20 cellular contexts compared by ENCODE assay signal in genomic region chr12:50097952-50098351, GRCh38. TPM values are rescaled to one million over a fixed set of nuclear protein-coding genes. Genes with fewer than 3 reads are reported as not detected.
DNase-seq lines count a peak whose midpoint lies in the region; ATAC-seq, FAIRE-seq and TF ChIP-seq lines count a peak whose summit lies in the region.
"Had no signal": no experiment of that assay in that cellular context is flagged by ENCODE, and none has a peak within 500 bp of the region (broad histone marks: within the 10 kb centered on the region; RNA-seq: fewer than 3 reads in every experiment).

No MANE protein-coding gene starts in this region.

- H3K9me3 ChIP-seq in HEK293 (ENCODE audit: control insufficient read depth, insufficient read depth, low read depth, low read length) (no peaks in the 10 kb centered on the region), spleen (no peaks in the 10 kb centered on the region), pancreas (no peaks in the 10 kb centered on the region)
- H3K9me3 ChIP-seq: BLaER1, Caco-2, HAP-1 had no signal

- H3K36me3 Mint-ChIP-seq in activated T-helper 17 cell treated with anti-CD3 and anti-CD28 coated beads, Interleukin-2, amount 50 U/mL, for 72 hours (ENCODE audit: low read depth), result peaks cover 88% of the 10 kb centered on the region
- H3K36me3 Mint-ChIP-seq in endothelial cell (ENCODE audit: low read depth, unreplicated experiment), result peaks cover 52% of the 10 kb centered on the region

- no peak overlapping the region for H3K4me3 ChIP-seq in HEK293 (ENCODE audit: low read depth, low read length)
- H3K4me3 ChIP-seq in spleen, result no peak overlapping the region
- no peak overlapping the region for H3K4me3 ChIP-seq in pancreas
- H3K4me3 ChIP-seq: BLaER1, GM23338, HAP-1 had no signal

- POLR2A ChIA-PET in HEK293 (lab: Yijun Ruan, JAX), result no interaction called here

- ATAC-seq in activated T-helper 17 cell treated with anti-CD3 and anti-CD28 coated beads, Interleukin-2, amount 50 U/mL, for 72 hours (replicated peaks), result no peak
- ATAC-seq in pancreas, result no peak
- no peak for ATAC-seq in GM19463 (IDR thresholded peaks at IDR 0.05; ENCODE audit: unreplicated experiment)
- ATAC-seq: GM23338, HepG2 had no signal

- H3K27ac ChIP-seq in HEK293 (ENCODE audit: extremely low read depth, low read depth, low read length) (no peak overlapping the region), spleen (no peak overlapping the region), pancreas (no peak overlapping the region)
- H3K27ac ChIP-seq: BLaER1 had no signal

- DNase-seq in endothelial cell (ENCODE audit: low spot score) (no peak), spleen (peak; percentile 2), pancreas (no peak)
- no peak for DNase-seq in stimulated activated CD4-positive, alpha-beta T cell treated with anti-CD3 and anti-CD28 coated beads, Interleukin-4, amount 100 ng/mL, for 4 hours
- DNase-seq: 8988T; AML-193; Caco-2; CD8-positive, alpha-beta memory T cell; DND-41; GDM1; HFFc6 had no signal

- H3K4me3 Mint-ChIP-seq in activated T-helper 17 cell treated with anti-CD3 and anti-CD28 coated beads, Interleukin-2, amount 50 U/mL, for 72 hours, result no peak overlapping the region
- H3K4me3 Mint-ChIP-seq in endothelial cell (ENCODE audit: unreplicated experiment), result peak overlapping the region; percentile 22
- H3K4me3 Mint-ChIP-seq: CD8-positive, alpha-beta memory T cell; GM23338; HFFc6 had no signal

- intact Hi-C loops in spleen (cut with DNase I; ENCODE audit: low total_unique reads), result no loop called here
- intact Hi-C loops in pancreas (cut with DNase I), result loop anchor here in 1 of 3 donors (10.0 kb wide), 1 partner anchor 77 kb away; no protein-coding TSS in a partner anchor

- no peak for TF ChIP-seq CTCF in HEK293 (tag by site-specific recombination; IDR thresholded peaks at IDR 0.05)
- no peak for TF ChIP-seq CTCF in endothelial cell (IDR thresholded peaks at IDR 0.05; ENCODE audit: unreplicated experiment)
- no peak for TF ChIP-seq CTCF in spleen (IDR thresholded peaks at IDR 0.05 in 8 of 11, conservative IDR thresholded peaks at IDR 0.05 in 3 of 11)
- no peak for TF ChIP-seq CTCF in pancreas (IDR thresholded peaks at IDR 0.05)

- H3K4me1 Mint-ChIP-seq in activated T-helper 17 cell treated with anti-CD3 and anti-CD28 coated beads, Interleukin-2, amount 50 U/mL, for 72 hours, result no peaks in the 10 kb centered on the region
- H3K4me1 Mint-ChIP-seq in endothelial cell (ENCODE audit: unreplicated experiment), result no peaks in the 10 kb centered on the region
- H3K4me1 Mint-ChIP-seq: CD8-positive, alpha-beta memory T cell had no signal

- WGBS in spleen, 5 donors, result 85 to 95% (median 94%) methylated on average over 6 of the region's 6 CpGs
- 88% methylated on average over 6 of the region's 6 CpGs for WGBS in pancreas, 2 donors

- no peak for TF ChIP-seq POLR2A in spleen (IDR thresholded peaks at IDR 0.05)

- H3K27me3 Mint-ChIP-seq in activated T-helper 17 cell treated with anti-CD3 and anti-CD28 coated beads, Interleukin-2, amount 50 U/mL, for 72 hours, result no peaks in the 10 kb centered on the region
- H3K27me3 Mint-ChIP-seq in endothelial cell (ENCODE audit: unreplicated experiment), result peaks cover 2% of the 10 kb centered on the region
- H3K27me3 Mint-ChIP-seq: CD8-positive, alpha-beta memory T cell had no signal

- H3K4me1 ChIP-seq in HEK293 (ENCODE audit: control insufficient read depth, insufficient read depth, low read length), result no peaks in the 10 kb centered on the region
- H3K4me1 ChIP-seq in spleen, result no peaks in the 10 kb centered on the region
- no peaks in the 10 kb centered on the region for H3K4me1 ChIP-seq in pancreas
- H3K4me1 ChIP-seq: HAP-1 had no signal

- H3K36me3 ChIP-seq in HEK293 (ENCODE audit: control insufficient read depth in 2 of 2, insufficient read depth in 1 of 2, low read length in 2 of 2) (peaks cover 44 to 88% of the 10 kb centered on the region in 2 experiments), spleen (peaks cover 18 to 99% (median 85%) of the 10 kb centered on the region in 6 donors), pancreas (peaks cover 8 to 66% (median 50%) of the 10 kb centered on the region in 3 donors)

- CTCF ChIA-PET in HEK293 (lab: Yijun Ruan, JAX), result interaction anchor here (2.1 kb wide), 1 partner anchor 9 kb away, joined by 10 read pairs; no protein-coding TSS in a partner anchor

- no peaks in the 10 kb centered on the region for H3K27me3 ChIP-seq in spleen (replicated peaks in 1 of 7)
- H3K27me3 ChIP-seq in pancreas, result no peaks in the 10 kb centered on the region
- H3K27me3 ChIP-seq: BLaER1 had no signal

- peak overlapping the region; percentile 26 for H3K27ac Mint-ChIP-seq in activated T-helper 17 cell treated with anti-CD3 and anti-CD28 coated beads, Interleukin-2, amount 50 U/mL, for 72 hours
- no peak overlapping the region for H3K27ac Mint-ChIP-seq in endothelial cell (ENCODE audit: unreplicated experiment)
- H3K27ac Mint-ChIP-seq: CD8-positive, alpha-beta memory T cell; GM23338; HFFc6 had no signal

- H3K9me3 Mint-ChIP-seq in activated T-helper 17 cell treated with anti-CD3 and anti-CD28 coated beads, Interleukin-2, amount 50 U/mL, for 72 hours, result no peaks in the 10 kb centered on the region
- H3K9me3 Mint-ChIP-seq in endothelial cell (ENCODE audit: unreplicated experiment), result no peaks in the 10 kb centered on the region
- H3K9me3 Mint-ChIP-seq: CD8-positive, alpha-beta memory T cell; GM23338; HFFc6 had no signal

- FAIRE-seq in pancreas (lab: Jason Lieb, UNC), result no peak
- FAIRE-seq: GM12892, HepG2, HTR-8/SVneo had no signal

TF ChIP-seq in HEK293, 187 proteins besides CTCF, POLR2A, EP300 and RAD21 (continues in another document):
- TF ChIP-seq, protein P1, sequence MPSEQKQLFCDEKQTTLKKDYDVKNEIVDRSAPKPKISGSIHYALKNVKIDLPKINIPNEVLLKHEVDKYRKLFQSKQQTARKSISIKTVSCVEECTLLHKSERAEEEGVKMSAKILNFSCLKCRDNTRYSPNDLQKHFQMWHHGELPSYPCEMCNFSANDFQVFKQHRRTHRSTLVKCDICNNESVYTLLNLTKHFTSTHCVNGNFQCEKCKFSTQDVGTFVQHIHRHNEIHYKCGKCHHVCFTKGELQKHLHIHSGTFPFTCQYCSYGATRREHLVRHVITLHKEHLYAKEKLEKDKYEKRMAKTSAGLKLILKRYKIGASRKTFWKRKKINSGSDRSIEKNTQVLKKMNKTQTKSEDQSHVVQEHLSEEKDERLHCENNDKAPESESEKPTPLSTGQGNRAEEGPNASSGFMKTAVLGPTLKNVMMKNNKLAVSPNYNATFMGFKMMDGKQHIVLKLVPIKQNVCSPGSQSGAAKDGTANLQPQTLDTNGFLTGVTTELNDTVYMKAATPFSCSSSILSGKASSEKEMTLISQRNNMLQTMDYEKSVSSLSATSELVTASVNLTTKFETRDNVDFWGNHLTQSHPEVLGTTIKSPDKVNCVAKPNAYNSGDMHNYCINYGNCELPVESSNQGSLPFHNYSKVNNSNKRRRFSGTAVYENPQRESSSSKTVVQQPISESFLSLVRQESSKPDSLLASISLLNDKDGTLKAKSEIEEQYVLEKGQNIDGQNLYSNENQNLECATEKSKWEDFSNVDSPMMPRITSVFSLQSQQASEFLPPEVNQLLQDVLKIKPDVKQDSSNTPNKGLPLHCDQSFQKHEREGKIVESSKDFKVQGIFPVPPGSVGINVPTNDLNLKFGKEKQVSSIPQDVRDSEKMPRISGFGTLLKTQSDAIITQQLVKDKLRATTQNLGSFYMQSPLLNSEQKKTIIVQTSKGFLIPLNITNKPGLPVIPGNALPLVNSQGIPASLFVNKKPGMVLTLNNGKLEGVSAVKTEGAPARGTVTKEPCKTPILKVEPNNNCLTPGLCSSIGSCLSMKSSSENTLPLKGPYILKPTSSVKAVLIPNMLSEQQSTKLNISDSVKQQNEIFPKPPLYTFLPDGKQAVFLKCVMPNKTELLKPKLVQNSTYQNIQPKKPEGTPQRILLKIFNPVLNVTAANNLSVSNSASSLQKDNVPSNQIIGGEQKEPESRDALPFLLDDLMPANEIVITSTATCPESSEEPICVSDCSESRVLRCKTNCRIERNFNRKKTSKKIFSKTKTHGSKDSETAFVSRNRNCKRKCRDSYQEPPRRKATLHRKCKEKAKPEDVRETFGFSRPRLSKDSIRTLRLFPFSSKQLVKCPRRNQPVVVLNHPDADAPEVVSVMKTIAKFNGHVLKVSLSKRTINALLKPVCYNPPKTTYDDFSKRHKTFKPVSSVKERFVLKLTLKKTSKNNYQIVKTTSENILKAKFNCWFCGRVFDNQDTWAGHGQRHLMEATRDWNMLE (tag by site-specific recombination; conservative IDR thresholded peaks at IDR 0.05; ENCODE audit: low read depth), result no peak
- TF ChIP-seq ZNF610 (tag by site-specific recombination; IDR thresholded peaks at IDR 0.05; ENCODE audit: borderline replicate concordance) (no peak), SCRT1 (tag by site-specific recombination; IDR thresholded peaks at IDR 0.05; ENCODE audit: borderline replicate concordance) (peak; percentile 71; the same call in 1 of the 2 replicates)

RNA-seq across cellular contexts. Expression of gene GPD1, which starts 5.9 kb away (rescaled TPM):
- under 1 TPM in 1 of 2 donors, not detected in 1; 0.35 TPM for total RNA-seq in activated T-helper 17 cell treated with anti-CD3 and anti-CD28 coated beads, Interleukin-2, amount 50 U/mL, for 72 hours
- not detected for total RNA-seq in endothelial cell (ENCODE audit: unreplicated experiment)
- under 1 TPM in 6 of 7 donors, not detected in 1; 0.13 to 0.79 (median 0.45) TPM for total RNA-seq in spleen
- polyA plus RNA-seq in spleen, result under 1 TPM; 0.44 to 0.72 (median 0.48) TPM
- 10 to 100 TPM in 1 of 6 donors, 1 to 10 TPM in 1, under 1 TPM in 4; 0.75 to 14.2 (median 0.90) TPM for total RNA-seq in pancreas
- polyA plus RNA-seq in pancreas, result 10 to 100 TPM in 1 of 2 donors, 1 to 10 TPM in 1; 8.4 to 11.3 TPM
- polyA plus RNA-seq: CD8-positive, alpha-beta memory T cell had no signal

RNA-seq across cellular contexts. Expression of gene SMARCD1, which starts 12.8 kb away (rescaled TPM):
- total RNA-seq in activated T-helper 17 cell treated with anti-CD3 and anti-CD28 coated beads, Interleukin-2, amount 50 U/mL, for 72 hours, result 10 to 100 TPM; 29.4 to 57.3 TPM
- total RNA-seq in endothelial cell (ENCODE audit: unreplicated experiment) (101 TPM), spleen (10 to 100 TPM; 47.3 to 85.7 (median 60.3) TPM), pancreas (10 to 100 TPM; 13.7 to 22.8 (median 15.4) TPM)
- polyA plus RNA-seq in spleen (10 to 100 TPM; 17.4 to 25.3 (median 18.1) TPM), pancreas (10 to 100 TPM; 12.5 to 22.6 TPM)

RNA-seq across cellular contexts. Expression of gene COX14, which starts 14.1 kb away (rescaled TPM):
- 10 to 100 TPM; 29.8 to 55.5 TPM for total RNA-seq in activated T-helper 17 cell treated with anti-CD3 and anti-CD28 coated beads, Interleukin-2, amount 50 U/mL, for 72 hours
- total RNA-seq in endothelial cell (ENCODE audit: unreplicated experiment), result 36.4 TPM
- total RNA-seq in spleen, result 10 to 100 TPM; 45.9 to 68.2 (median 52.7) TPM
- 100 to 1,000 TPM in 1 of 3 donors, 10 to 100 TPM in 2; 75.5 to 116 (median 81.9) TPM for polyA plus RNA-seq in spleen
- 10 to 100 TPM; 16.8 to 29.3 (median 20.9) TPM for total RNA-seq in pancreas
- polyA plus RNA-seq in pancreas, result 10 to 100 TPM; 36.5 to 62.0 TPM

RNA-seq across cellular contexts. Expression of gene ASIC1, which starts 40.6 kb away (rescaled TPM):
- total RNA-seq in activated T-helper 17 cell treated with anti-CD3 and anti-CD28 coated beads, Interleukin-2, amount 50 U/mL, for 72 hours, result 1 to 10 TPM in 1 of 2 donors, under 1 TPM in 1; 0.53 to 1.4 TPM
- 1.9 TPM for total RNA-seq in endothelial cell (ENCODE audit: unreplicated experiment)
- total RNA-seq in spleen, result 1 to 10 TPM in 2 of 7 donors, under 1 TPM in 5; 0.26 to 1.3 (median 0.54) TPM
- polyA plus RNA-seq in spleen, result under 1 TPM; 0.16 to 0.33 (median 0.22) TPM
- 1 to 10 TPM in 1 of 6 donors, under 1 TPM in 5; 0.14 to 1.0 (median 0.55) TPM for total RNA-seq in pancreas
- 1 to 10 TPM in 1 of 2 donors, under 1 TPM in 1; 0.38 to 1.0 TPM for polyA plus RNA-seq in pancreas
